ENCODE assay signal across 1 cellular context in the genomic region with DNA sequence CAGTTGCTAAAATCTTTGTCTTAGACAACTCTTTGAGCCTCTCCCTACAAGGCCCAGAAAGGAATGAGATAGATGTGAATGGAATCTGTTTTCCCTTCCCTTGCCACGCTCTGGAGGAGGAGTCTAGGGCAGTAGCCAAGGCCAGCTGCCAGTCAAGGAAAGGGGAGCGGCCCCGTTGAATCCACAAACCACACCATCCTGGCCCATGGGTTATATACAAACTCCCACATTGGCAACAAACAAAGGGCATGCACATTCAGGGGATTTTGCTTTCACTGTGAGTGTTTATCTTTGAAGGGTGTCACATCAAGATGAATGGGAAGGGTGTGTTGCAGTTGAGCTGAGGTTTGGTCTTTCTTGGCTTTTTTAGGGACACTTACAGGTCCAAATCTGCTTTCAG.
TF ChIP-seq lines count a peak whose summit lies in the region.

No MANE protein-coding gene starts in this region.

TF ChIP-seq in K562, 482 proteins besides CTCF, POLR2A, EP300 and RAD21 (continued from another document and continues in another):
- TF ChIP-seq BRD4 (IDR thresholded peaks at IDR 0.05) (no peak), ZNF75A (CRISPR knock-in tag; IDR thresholded peaks at IDR 0.05) (no peak), RCOR1 (IDR thresholded peaks at IDR 0.05; ENCODE audit: borderline replicate concordance in 1 of 2, low read depth in 2 of 2, low read length in 2 of 2) (peak in 1 of 2 experiments; percentile 75; a peak in 1 of 4 replicates), HNRNPH1 (optimal IDR thresholded peaks at IDR 0.05; ENCODE audit: low read depth, low read length) (no peak), TCF3 (CRISPR knock-in tag; IDR thresholded peaks at IDR 0.05) (peak; percentile 27; the same call in 1 of the 2 replicates), CHCHD3 (CRISPR knock-in tag; IDR thresholded peaks at IDR 0.05) (no peak), ZFP30 (CRISPR knock-in tag; IDR thresholded peaks at IDR 0.05; ENCODE audit: borderline replicate concordance) (no peak), FOXA1 (IDR thresholded peaks at IDR 0.05; ENCODE audit: borderline replicate concordance) (no peak), CBX5 (IDR thresholded peaks at IDR 0.05; ENCODE audit: borderline replicate concordance, low read depth) (no peak), MTF1 (CRISPR knock-in tag; IDR thresholded peaks at IDR 0.05; ENCODE audit: borderline replicate concordance) (no peak), ZNF766 (CRISPR knock-in tag; conservative IDR thresholded peaks at IDR 0.05) (no peak), NEUROD1 (IDR thresholded peaks at IDR 0.05; ENCODE audit: borderline replicate concordance, low read depth, low read length, partially characterized antibody) (no peak), MECOM (CRISPR knock-in tag; IDR thresholded peaks at IDR 0.05) (no peak), TAL1 (IDR thresholded peaks at IDR 0.05) (no peak), CREM (IDR thresholded peaks at IDR 0.05; ENCODE audit: low read depth) (no peak), MEIS2 (IDR thresholded peaks at IDR 0.05; ENCODE audit: partially characterized antibody) (peak; percentile 91), ATF7 (IDR thresholded peaks at IDR 0.05) (0 out of 2 replicates have a peak, but pooled peaks have one; percentile 10), MYC (IDR thresholded peaks at IDR 0.05; ENCODE audit: low read depth, low read length) (no peak), MYC (CRISPR knock-in tag; IDR thresholded peaks at IDR 0.05; ENCODE audit: borderline replicate concordance, low read depth) (no peak), PRMT5 (CRISPR knock-in tag; IDR thresholded peaks at IDR 0.05) (no peak), TBP (optimal IDR thresholded peaks at IDR 0.05; ENCODE audit: low read depth, low read length) (no peak), HDAC8 (tag; IDR thresholded peaks at IDR 0.05) (no peak), U2AF1 (optimal IDR thresholded peaks at IDR 0.05; ENCODE audit: low read depth, low read length) (no peak), EHMT2 (IDR thresholded peaks at IDR 0.05) (no peak), ZNF699 (CRISPR knock-in tag; IDR thresholded peaks at IDR 0.05; ENCODE audit: insufficient replicate concordance) (no peak), KLF16 (IDR thresholded peaks at IDR 0.05) (no peak), ZNF24 (IDR thresholded peaks at IDR 0.05) (no peak), KHSRP (IDR thresholded peaks at IDR 0.05) (no peak), SMARCA5 (IDR thresholded peaks at IDR 0.05) (no peak)
- TF ChIP-seq, protein P1, sequence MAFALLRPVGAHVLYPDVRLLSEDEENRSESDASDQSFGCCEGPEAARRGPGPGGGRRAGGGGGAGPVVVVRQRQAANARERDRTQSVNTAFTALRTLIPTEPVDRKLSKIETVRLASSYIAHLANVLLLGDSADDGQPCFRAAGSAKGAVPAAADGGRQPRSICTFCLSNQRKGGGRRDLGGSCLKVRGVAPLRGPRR (CRISPR knock-in tag; IDR thresholded peaks at IDR 0.05) = no peak
- TF ChIP-seq, protein P2, sequence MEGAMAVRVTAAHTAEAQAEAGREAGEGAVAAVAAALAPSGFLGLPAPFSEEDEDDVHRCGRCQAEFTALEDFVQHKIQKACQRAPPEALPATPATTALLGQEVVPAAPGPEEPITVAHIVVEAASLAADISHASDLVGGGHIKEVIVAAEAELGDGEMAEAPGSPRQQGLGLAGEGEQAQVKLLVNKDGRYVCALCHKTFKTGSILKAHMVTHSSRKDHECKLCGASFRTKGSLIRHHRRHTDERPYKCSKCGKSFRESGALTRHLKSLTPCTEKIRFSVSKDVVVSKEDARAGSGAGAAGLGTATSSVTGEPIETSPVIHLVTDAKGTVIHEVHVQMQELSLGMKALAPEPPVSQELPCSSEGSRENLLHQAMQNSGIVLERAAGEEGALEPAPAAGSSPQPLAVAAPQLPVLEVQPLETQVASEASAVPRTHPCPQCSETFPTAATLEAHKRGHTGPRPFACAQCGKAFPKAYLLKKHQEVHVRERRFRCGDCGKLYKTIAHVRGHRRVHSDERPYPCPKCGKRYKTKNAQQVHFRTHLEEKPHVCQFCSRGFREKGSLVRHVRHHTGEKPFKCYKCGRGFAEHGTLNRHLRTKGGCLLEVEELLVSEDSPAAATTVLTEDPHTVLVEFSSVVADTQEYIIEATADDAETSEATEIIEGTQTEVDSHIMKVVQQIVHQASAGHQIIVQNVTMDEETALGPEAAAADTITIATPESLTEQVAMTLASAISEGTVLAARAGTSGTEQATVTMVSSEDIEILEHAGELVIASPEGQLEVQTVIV (CRISPR knock-in tag; IDR thresholded peaks at IDR 0.05; ENCODE audit: borderline replicate concordance) = no peak
- TF ChIP-seq, protein P3, sequence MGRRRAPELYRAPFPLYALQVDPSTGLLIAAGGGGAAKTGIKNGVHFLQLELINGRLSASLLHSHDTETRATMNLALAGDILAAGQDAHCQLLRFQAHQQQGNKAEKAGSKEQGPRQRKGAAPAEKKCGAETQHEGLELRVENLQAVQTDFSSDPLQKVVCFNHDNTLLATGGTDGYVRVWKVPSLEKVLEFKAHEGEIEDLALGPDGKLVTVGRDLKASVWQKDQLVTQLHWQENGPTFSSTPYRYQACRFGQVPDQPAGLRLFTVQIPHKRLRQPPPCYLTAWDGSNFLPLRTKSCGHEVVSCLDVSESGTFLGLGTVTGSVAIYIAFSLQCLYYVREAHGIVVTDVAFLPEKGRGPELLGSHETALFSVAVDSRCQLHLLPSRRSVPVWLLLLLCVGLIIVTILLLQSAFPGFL (CRISPR knock-in tag; IDR thresholded peaks at IDR 0.05) = no peak
- TF ChIP-seq, protein P4, sequence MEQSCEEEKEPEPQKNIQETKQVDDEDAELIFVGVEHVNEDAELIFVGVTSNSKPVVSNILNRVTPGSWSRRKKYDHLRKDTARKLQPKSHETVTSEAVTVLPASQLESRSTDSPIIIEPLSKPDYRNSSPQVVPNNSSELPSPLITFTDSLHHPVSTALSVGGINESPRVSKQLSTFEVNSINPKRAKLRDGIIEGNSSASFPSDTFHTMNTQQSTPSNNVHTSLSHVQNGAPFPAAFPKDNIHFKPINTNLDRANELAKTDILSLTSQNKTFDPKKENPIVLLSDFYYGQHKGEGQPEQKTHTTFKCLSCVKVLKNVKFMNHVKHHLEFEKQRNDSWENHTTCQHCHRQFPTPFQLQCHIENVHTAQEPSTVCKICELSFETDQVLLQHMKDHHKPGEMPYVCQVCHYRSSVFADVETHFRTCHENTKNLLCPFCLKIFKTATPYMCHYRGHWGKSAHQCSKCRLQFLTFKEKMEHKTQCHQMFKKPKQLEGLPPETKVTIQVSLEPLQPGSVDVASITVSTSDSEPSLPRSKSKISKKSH (CRISPR knock-in tag; IDR thresholded peaks at IDR 0.05) = no peak
- TF ChIP-seq, protein P5, sequence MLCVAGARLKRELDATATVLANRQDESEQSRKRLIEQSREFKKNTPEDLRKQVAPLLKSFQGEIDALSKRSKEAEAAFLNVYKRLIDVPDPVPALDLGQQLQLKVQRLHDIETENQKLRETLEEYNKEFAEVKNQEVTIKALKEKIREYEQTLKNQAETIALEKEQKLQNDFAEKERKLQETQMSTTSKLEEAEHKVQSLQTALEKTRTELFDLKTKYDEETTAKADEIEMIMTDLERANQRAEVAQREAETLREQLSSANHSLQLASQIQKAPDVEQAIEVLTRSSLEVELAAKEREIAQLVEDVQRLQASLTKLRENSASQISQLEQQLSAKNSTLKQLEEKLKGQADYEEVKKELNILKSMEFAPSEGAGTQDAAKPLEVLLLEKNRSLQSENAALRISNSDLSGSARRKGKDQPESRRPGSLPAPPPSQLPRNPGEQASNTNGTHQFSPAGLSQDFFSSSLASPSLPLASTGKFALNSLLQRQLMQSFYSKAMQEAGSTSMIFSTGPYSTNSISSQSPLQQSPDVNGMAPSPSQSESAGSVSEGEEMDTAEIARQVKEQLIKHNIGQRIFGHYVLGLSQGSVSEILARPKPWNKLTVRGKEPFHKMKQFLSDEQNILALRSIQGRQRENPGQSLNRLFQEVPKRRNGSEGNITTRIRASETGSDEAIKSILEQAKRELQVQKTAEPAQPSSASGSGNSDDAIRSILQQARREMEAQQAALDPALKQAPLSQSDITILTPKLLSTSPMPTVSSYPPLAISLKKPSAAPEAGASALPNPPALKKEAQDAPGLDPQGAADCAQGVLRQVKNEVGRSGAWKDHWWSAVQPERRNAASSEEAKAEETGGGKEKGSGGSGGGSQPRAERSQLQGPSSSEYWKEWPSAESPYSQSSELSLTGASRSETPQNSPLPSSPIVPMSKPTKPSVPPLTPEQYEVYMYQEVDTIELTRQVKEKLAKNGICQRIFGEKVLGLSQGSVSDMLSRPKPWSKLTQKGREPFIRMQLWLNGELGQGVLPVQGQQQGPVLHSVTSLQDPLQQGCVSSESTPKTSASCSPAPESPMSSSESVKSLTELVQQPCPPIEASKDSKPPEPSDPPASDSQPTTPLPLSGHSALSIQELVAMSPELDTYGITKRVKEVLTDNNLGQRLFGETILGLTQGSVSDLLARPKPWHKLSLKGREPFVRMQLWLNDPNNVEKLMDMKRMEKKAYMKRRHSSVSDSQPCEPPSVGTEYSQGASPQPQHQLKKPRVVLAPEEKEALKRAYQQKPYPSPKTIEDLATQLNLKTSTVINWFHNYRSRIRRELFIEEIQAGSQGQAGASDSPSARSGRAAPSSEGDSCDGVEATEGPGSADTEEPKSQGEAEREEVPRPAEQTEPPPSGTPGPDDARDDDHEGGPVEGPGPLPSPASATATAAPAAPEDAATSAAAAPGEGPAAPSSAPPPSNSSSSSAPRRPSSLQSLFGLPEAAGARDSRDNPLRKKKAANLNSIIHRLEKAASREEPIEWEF (CRISPR knock-in tag; IDR thresholded peaks at IDR 0.05) = no peak
- TF ChIP-seq, protein P6, sequence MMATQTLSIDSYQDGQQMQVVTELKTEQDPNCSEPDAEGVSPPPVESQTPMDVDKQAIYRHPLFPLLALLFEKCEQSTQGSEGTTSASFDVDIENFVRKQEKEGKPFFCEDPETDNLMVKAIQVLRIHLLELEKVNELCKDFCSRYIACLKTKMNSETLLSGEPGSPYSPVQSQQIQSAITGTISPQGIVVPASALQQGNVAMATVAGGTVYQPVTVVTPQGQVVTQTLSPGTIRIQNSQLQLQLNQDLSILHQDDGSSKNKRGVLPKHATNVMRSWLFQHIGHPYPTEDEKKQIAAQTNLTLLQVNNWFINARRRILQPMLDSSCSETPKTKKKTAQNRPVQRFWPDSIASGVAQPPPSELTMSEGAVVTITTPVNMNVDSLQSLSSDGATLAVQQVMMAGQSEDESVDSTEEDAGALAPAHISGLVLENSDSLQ (IDR thresholded peaks at IDR 0.05) = peak; percentile 83
- TF ChIP-seq, protein P7, sequence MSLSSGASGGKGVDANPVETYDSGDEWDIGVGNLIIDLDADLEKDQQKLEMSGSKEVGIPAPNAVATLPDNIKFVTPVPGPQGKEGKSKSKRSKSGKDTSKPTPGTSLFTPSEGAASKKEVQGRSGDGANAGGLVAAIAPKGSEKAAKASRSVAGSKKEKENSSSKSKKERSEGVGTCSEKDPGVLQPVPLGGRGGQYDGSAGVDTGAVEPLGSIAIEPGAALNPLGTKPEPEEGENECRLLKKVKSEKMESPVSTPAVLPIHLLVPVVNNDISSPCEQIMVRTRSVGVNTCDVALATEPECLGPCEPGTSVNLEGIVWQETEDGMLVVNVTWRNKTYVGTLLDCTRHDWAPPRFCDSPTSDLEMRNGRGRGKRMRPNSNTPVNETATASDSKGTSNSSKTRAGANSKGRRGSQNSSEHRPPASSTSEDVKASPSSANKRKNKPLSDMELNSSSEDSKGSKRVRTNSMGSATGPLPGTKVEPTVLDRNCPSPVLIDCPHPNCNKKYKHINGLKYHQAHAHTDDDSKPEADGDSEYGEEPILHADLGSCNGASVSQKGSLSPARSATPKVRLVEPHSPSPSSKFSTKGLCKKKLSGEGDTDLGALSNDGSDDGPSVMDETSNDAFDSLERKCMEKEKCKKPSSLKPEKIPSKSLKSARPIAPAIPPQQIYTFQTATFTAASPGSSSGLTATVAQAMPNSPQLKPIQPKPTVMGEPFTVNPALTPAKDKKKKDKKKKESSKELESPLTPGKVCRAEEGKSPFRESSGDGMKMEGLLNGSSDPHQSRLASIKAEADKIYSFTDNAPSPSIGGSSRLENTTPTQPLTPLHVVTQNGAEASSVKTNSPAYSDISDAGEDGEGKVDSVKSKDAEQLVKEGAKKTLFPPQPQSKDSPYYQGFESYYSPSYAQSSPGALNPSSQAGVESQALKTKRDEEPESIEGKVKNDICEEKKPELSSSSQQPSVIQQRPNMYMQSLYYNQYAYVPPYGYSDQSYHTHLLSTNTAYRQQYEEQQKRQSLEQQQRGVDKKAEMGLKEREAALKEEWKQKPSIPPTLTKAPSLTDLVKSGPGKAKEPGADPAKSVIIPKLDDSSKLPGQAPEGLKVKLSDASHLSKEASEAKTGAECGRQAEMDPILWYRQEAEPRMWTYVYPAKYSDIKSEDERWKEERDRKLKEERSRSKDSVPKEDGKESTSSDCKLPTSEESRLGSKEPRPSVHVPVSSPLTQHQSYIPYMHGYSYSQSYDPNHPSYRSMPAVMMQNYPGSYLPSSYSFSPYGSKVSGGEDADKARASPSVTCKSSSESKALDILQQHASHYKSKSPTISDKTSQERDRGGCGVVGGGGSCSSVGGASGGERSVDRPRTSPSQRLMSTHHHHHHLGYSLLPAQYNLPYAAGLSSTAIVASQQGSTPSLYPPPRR (CRISPR knock-in tag; IDR thresholded peaks at IDR 0.05; ENCODE audit: borderline replicate concordance) = no peak
- TF ChIP-seq, protein P8, sequence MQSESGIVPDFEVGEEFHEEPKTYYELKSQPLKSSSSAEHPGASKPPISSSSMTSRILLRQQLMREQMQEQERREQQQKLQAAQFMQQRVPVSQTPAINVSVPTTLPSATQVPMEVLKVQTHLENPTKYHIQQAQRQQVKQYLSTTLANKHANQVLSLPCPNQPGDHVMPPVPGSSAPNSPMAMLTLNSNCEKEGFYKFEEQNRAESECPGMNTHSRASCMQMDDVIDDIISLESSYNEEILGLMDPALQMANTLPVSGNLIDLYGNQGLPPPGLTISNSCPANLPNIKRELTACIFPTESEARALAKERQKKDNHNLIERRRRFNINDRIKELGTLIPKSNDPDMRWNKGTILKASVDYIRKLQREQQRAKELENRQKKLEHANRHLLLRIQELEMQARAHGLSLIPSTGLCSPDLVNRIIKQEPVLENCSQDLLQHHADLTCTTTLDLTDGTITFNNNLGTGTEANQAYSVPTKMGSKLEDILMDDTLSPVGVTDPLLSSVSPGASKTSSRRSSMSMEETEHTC (IDR thresholded peaks at IDR 0.05) = no peak
- TF ChIP-seq, protein P9, sequence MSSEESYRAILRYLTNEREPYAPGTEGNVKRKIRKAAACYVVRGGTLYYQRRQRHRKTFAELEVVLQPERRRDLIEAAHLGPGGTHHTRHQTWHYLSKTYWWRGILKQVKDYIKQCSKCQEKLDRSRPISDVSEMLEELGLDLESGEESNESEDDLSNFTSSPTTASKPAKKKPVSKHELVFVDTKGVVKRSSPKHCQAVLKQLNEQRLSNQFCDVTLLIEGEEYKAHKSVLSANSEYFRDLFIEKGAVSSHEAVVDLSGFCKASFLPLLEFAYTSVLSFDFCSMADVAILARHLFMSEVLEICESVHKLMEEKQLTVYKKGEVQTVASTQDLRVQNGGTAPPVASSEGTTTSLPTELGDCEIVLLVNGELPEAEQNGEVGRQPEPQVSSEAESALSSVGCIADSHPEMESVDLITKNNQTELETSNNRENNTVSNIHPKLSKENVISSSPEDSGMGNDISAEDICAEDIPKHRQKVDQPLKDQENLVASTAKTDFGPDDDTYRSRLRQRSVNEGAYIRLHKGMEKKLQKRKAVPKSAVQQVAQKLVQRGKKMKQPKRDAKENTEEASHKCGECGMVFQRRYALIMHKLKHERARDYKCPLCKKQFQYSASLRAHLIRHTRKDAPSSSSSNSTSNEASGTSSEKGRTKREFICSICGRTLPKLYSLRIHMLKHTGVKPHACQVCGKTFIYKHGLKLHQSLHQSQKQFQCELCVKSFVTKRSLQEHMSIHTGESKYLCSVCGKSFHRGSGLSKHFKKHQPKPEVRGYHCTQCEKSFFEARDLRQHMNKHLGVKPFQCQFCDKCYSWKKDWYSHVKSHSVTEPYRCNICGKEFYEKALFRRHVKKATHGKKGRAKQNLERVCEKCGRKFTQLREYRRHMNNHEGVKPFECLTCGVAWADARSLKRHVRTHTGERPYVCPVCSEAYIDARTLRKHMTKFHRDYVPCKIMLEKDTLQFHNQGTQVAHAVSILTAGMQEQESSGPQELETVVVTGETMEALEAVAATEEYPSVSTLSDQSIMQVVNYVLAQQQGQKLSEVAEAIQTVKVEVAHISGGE (CRISPR knock-in tag; IDR thresholded peaks at IDR 0.05) = no peak
